In genomic region chr21:41185802-41186201, GRCh38 we compare ENCODE assay signal across 29 cellular contexts.
"Had no signal": no experiment of that assay in that cellular context is flagged by ENCODE, and none has a peak within 500 bp of the region (broad histone marks: within the 10 kb centered on the region; RNA-seq: fewer than 3 reads in every experiment).

No MANE protein-coding gene starts in this region.

- FAIRE-seq: endometrium had no signal

- H3K4me3 ChIP-seq: esophagus squamous epithelium, heart right ventricle, lung, neural progenitor cell, right atrium auricular region, smooth muscle cell, suprapubic skin, transverse colon, upper lobe of right lung, uterus had no signal

- H3K4me3 Mint-ChIP-seq: effector memory CD8-positive, alpha-beta T cell; naive thymus-derived CD4-positive, alpha-beta T cell; nephron; neural progenitor cell; stimulated activated naive CD8-positive, alpha-beta T cell treated with anti-CD3 and anti-CD28 coated beads, Interleukin-15, amount 100 ng/mL, for 72 hours had no signal

- H3K27me3 Mint-ChIP-seq: memory B cell, progenitor cell of endocrine pancreas had no signal

- H3K27ac ChIP-seq: esophagus squamous epithelium, heart right ventricle, neural progenitor cell, parathyroid adenoma, right atrium auricular region, suprapubic skin, transverse colon, upper lobe of right lung, uterus had no signal

- H3K4me2 ChIP-seq: neural progenitor cell, smooth muscle cell had no signal

- H3K9ac ChIP-seq: neural progenitor cell, parathyroid adenoma had no signal

- H2AFZ ChIP-seq: neural progenitor cell, parathyroid adenoma had no signal

- DNase-seq: cortex of kidney; effector memory CD8-positive, alpha-beta T cell; erythroblast; esophagus squamous epithelium; foreskin melanocyte; glutamatergic neuron; heart right ventricle; naive thymus-derived CD4-positive, alpha-beta T cell; stimulated activated CD4-positive, alpha-beta T cell treated with anti-CD3 and anti-CD28 coated beads, Interleukin-12 subunit alpha, Interleukin-12 subunit beta, amount 100 ng/mL, for 4 hours; stimulated activated CD4-positive, alpha-beta T cell treated with anti-CD3 and anti-CD28 coated beads, Interleukin-1b, Interleukin-23, amount 100 ng/mL, for 48 hours; stimulated activated CD4-positive, alpha-beta T cell treated with anti-CD3 and anti-CD28 coated beads, Interleukin-4, amount 100 ng/mL, for 1 hour; stimulated activated CD8-positive, alpha-beta memory T cell treated with anti-CD3 and anti-CD28 coated beads, Interleukin-4, amount 100 ng/mL, for 48 hours; stimulated activated naive CD4-positive, alpha-beta T cell; stimulated activated naive CD8-positive, alpha-beta T cell treated with anti-CD3 and anti-CD28 coated beads, Interleukin-15, amount 100 ng/mL, for 72 hours; transverse colon; upper lobe of right lung; uterus had no signal

- H3K27me3 ChIP-seq: esophagus squamous epithelium, heart right ventricle, neural progenitor cell, right atrium auricular region, suprapubic skin, transverse colon, upper lobe of right lung, uterus had no signal

- H3K4me1 Mint-ChIP-seq: naive thymus-derived CD4-positive, alpha-beta T cell; nephron; stimulated activated naive CD8-positive, alpha-beta T cell treated with anti-CD3 and anti-CD28 coated beads, Interleukin-15, amount 100 ng/mL, for 72 hours had no signal

- ATAC-seq: effector memory CD8-positive, alpha-beta T cell; heart right ventricle; left lobe of liver; naive thymus-derived CD4-positive, alpha-beta T cell; sciatic nerve; stimulated activated naive CD8-positive, alpha-beta T cell treated with anti-CD3 and anti-CD28 coated beads, Interleukin-15, amount 100 ng/mL, for 72 hours; upper lobe of right lung had no signal

- H3K27ac Mint-ChIP-seq: effector memory CD8-positive, alpha-beta T cell; naive thymus-derived CD4-positive, alpha-beta T cell; nephron; neural progenitor cell; progenitor cell of endocrine pancreas; stimulated activated naive CD8-positive, alpha-beta T cell treated with anti-CD3 and anti-CD28 coated beads, Interleukin-15, amount 100 ng/mL, for 72 hours had no signal

- H3K36me3 ChIP-seq: esophagus squamous epithelium, heart right ventricle, neural progenitor cell, right atrium auricular region, suprapubic skin, transverse colon, upper lobe of right lung, uterus had no signal

- H3K9me3 ChIP-seq: right atrium auricular region, suprapubic skin, transverse colon, uterus had no signal

- H3K4me1 ChIP-seq: parathyroid adenoma, upper lobe of right lung, uterus had no signal
